In the genomic region with DNA sequence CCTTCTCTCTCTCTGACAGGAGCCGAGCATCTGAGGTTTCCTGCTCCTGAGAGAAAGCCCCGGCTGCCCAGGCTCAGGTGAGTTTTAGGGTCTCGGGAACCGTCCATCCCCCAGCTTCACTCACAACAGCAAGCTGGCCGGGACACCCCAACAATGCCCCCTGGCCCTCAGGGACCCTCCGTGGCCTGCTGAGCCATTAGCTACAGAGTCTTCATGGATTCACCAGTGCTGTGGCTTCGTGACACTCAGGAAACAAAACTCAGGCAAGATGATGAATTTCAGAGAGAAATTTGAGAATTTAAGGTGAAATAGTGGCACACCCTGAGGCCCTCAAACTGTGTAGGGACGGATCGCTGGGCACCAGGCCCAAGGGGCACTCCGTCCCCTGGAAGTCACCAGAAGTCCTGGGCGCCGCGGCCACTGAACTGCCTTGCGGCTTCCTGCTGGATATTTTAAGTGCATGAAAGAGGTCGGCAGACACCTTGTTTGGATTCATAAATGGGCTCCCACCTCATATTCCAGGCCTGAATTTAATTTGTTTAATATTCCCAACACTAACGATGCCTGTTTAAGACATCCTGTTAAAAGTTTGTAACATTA, we compare ENCODE assay signal across 20 cellular contexts.
A peak's percentile ranks its signal among the peaks of the same experiment; 100 is the strongest.
DNase-seq lines count a peak whose midpoint lies in the region; TF ChIP-seq lines count a peak whose summit lies in the region.
"Had no signal": no experiment of that assay in that cellular context is flagged by ENCODE, and none has a peak within 500 bp of the region (broad histone marks: within the 10 kb centered on the region; RNA-seq: fewer than 3 reads in every experiment).

No MANE protein-coding gene starts in this region.

- H3K9me3 ChIP-seq in left ventricle myocardium inferior (replicated peaks) (peaks cover 13% of the 10 kb centered on the region), spleen (peaks cover 0 to 23% (median 13%) of the 10 kb centered on the region in 8 donors)
- H3K9me3 ChIP-seq: A549 had no signal

- DNase-seq in cardiac septum (ENCODE audit: low spot score) (peak; percentile 71), left ventricle myocardium inferior (no peak), islet precursor cell (peak; percentile 22), spleen (peak; percentile 57), NCI-H69 (lab: John Stamatoyannopoulos, UW) (no peak), mucosa of gallbladder (ENCODE audit: low spot score) (no peak)
- DNase-seq: 8988T; ACHN; AML-193; C1 segment of cervical spinal cord; Calu3; CD4-positive, alpha-beta memory T cell; COR-L47; DMS53; DMS79 treated with DMSO at 0.1 percent for 48 hours; GF-D8; GOT3; H7 had no signal

- H3K4me1 ChIP-seq in left ventricle myocardium inferior (no peaks in the 10 kb centered on the region), spleen (no peaks in the 10 kb centered on the region)
- H3K4me1 ChIP-seq: A549 had no signal

- 78 to 87% (median 81%) methylated on average over 16 of the region's 16 CpGs for WGBS in spleen, 5 donors

- peaks cover 36% of the 10 kb centered on the region for H3K27me3 ChIP-seq in left ventricle myocardium inferior (ENCODE audit: low read depth)
- H3K27me3 ChIP-seq in spleen (replicated peaks in 1 of 7), result peaks cover 0 to 13% (median 0%) of the 10 kb centered on the region in 7 donors

- H3K36me3 ChIP-seq in left ventricle myocardium inferior (no peaks in the 10 kb centered on the region), spleen (no peaks in the 10 kb centered on the region)

- no peak for TF ChIP-seq CTCF in left ventricle myocardium inferior (IDR thresholded peaks at IDR 0.05; ENCODE audit: borderline replicate concordance)
- no peak for TF ChIP-seq CTCF in VCaP (conservative IDR thresholded peaks at IDR 0.05)
- TF ChIP-seq CTCF in spleen (IDR thresholded peaks at IDR 0.05 in 8 of 11, conservative IDR thresholded peaks at IDR 0.05 in 3 of 11), result no peak

- intact Hi-C loops in cardiac septum (cut with DNase I), result no loop called here
- intact Hi-C loops in left ventricle myocardium inferior (cut with micrococcal nuclease), result no loop called here
- intact Hi-C loops in spleen (cut with DNase I; ENCODE audit: low total_unique reads), result no loop called here

- TF ChIP-seq POLR2A in spleen (IDR thresholded peaks at IDR 0.05), result no peak

- no peak overlapping the region for H3K4me3 ChIP-seq in left ventricle myocardium inferior
- no peak overlapping the region for H3K4me3 ChIP-seq in spleen
- H3K4me3 ChIP-seq: A549 had no signal

- no peak overlapping the region for H3K27ac ChIP-seq in left ventricle myocardium inferior (replicated peaks)
- peak overlapping the region; percentile 43 for H3K27ac ChIP-seq in VCaP
- no peak overlapping the region for H3K27ac ChIP-seq in spleen
- H3K27ac ChIP-seq: A549 had no signal

Comparison
In these comparisons a context has a peak if more than half of its experiments do, and no peak if none do; other contexts are left out.
1. DNase-seq: peak in cardiac septum (single experiment), islet precursor cell (single experiment) and spleen (single experiment); none in left ventricle myocardium inferior (single experiment), NCI-H69 (single experiment) and mucosa of gallbladder (single experiment).